In the genomic region with DNA sequence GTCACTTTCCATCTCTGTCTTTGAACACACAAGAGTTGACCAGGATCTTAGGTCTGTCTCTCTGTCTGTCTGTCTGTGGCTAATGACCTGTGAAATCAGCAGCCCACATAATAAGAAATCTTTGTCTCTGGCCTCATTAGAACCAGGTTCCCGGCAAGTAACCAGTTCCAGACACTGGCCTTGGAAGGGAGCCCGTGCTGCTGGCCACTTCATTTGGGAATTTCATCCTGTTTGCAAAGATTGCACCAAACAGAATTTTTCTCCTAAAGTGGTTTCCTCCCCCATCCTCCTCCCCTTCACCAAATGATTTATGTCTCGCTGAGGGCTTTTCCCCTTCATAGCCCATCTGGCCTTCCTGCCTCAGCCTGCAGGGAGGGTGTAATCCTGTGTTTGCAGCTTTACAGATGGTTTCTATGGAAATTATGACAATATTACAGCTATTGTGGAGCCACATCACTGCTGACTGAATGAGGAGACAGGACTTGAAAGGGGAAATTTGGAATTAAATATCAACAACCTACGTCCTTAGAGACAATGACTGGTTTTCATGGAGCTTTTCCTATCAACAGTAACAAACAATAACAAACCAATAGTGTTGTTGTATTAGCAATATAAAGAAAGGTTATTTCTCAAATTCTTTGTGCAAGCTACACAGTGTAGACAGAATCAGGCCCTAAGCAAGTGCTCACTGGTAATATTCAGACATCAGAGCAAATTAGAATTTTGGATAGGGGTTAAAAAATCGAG, we compare ENCODE assay signal across 9 cellular contexts. TPM values are rescaled to one million over a fixed set of nuclear protein-coding genes. Genes with fewer than 3 reads are reported as not detected.
DNase-seq lines count a peak whose midpoint lies in the region; ATAC-seq and TF ChIP-seq lines count a peak whose summit lies in the region.
"Had no signal": no experiment of that assay in that cellular context is flagged by ENCODE, and none has a peak within 500 bp of the region (broad histone marks: within the 10 kb centered on the region; RNA-seq: fewer than 3 reads in every experiment).

No MANE protein-coding gene starts in this region.

- H3K4me1 Mint-ChIP-seq in activated T-helper 2 cell treated with anti-CD3 and anti-CD28 coated beads, Interferon-gamma antibody, Interleukin-2, Interleukin-4, amounts not matched to agents 10 μg/mL and 5 μg/mL and 100 μg/mL, durations not matched to agents 14 hours and 24 hours and 36 hours (ENCODE audit: low read depth) = no peaks in the 10 kb centered on the region

- H3K9me3 ChIP-seq in AG04450 (ENCODE audit: control insufficient read depth, insufficient read depth, low read length) = no peaks in the 10 kb centered on the region

- H3K27ac Mint-ChIP-seq in activated T-helper 2 cell treated with anti-CD3 and anti-CD28 coated beads, Interferon-gamma antibody, Interleukin-2, Interleukin-4, amounts not matched to agents 10 μg/mL and 5 μg/mL and 100 μg/mL, durations not matched to agents 14 hours and 24 hours and 36 hours = no peak overlapping the region
- H3K27ac Mint-ChIP-seq: T-helper 1 cell treated with Interleukin-12 subunit alpha and Interleukin-12 subunit beta and Interleukin-4 antibody, amounts not matched to agents 30 μg/mL and 1 μg/mL, for 36 hours had no signal

- no peaks in the 10 kb centered on the region for H3K36me3 Mint-ChIP-seq in activated T-helper 2 cell treated with anti-CD3 and anti-CD28 coated beads, Interferon-gamma antibody, Interleukin-2, Interleukin-4, amounts not matched to agents 10 μg/mL and 5 μg/mL and 100 μg/mL, durations not matched to agents 14 hours and 24 hours and 36 hours (ENCODE audit: low read depth)

- H3K4me3 ChIP-seq in AG04450 (ENCODE audit: low read depth, low read length) (no peak overlapping the region), astrocyte of the spinal cord (ENCODE audit: low read depth, low read length) (no peak overlapping the region), lower leg skin (ENCODE audit: low read depth, poor library complexity, severe bottlenecking) (no peak overlapping the region), urinary bladder (ENCODE audit: low read depth, low read length) (no peak overlapping the region)

- no peaks in the 10 kb centered on the region for H3K36me3 ChIP-seq in urinary bladder (ENCODE audit: insufficient read depth)

- no peak for TF ChIP-seq POLR2A in lower leg skin (IDR thresholded peaks at IDR 0.05)

- WGBS in lower leg skin, 2 donors = 4 to 7% methylated on average over 5 of the region's 5 CpGs
- 10% methylated on average over 5 of the region's 5 CpGs for WGBS in urinary bladder

- POLR2A ChIA-PET in AG04450 (lab: Yijun Ruan, JAX) = no interaction called here

- no peak overlapping the region for H3K4me3 Mint-ChIP-seq in activated T-helper 2 cell treated with anti-CD3 and anti-CD28 coated beads, Interferon-gamma antibody, Interleukin-2, Interleukin-4, amounts not matched to agents 10 μg/mL and 5 μg/mL and 100 μg/mL, durations not matched to agents 14 hours and 24 hours and 36 hours (ENCODE audit: low read depth)
- H3K4me3 Mint-ChIP-seq: T-helper 1 cell treated with Interleukin-12 subunit alpha and Interleukin-12 subunit beta and Interleukin-4 antibody, amounts not matched to agents 30 μg/mL and 1 μg/mL, for 36 hours had no signal

- no peaks in the 10 kb centered on the region for H3K27me3 ChIP-seq in AG04450 (ENCODE audit: control insufficient read depth, insufficient read depth, low read length)

- H3K9me3 Mint-ChIP-seq in activated T-helper 2 cell treated with anti-CD3 and anti-CD28 coated beads, Interferon-gamma antibody, Interleukin-2, Interleukin-4, amounts not matched to agents 10 μg/mL and 5 μg/mL and 100 μg/mL, durations not matched to agents 14 hours and 24 hours and 36 hours = no peaks in the 10 kb centered on the region
- H3K9me3 Mint-ChIP-seq: T-helper 1 cell treated with Interleukin-12 subunit alpha and Interleukin-12 subunit beta and Interleukin-4 antibody, amounts not matched to agents 30 μg/mL and 1 μg/mL, for 36 hours had no signal

- DNase-seq in AG04450 (ENCODE audit: low read depth, low spot score) (peak; percentile 87), NCI-H1417 treated with DMSO at 0.1 percent for 48 hours (lab: John Stamatoyannopoulos, UW) (peak; percentile 38), astrocyte of the spinal cord (ENCODE audit: low read depth, low spot score) (peak; percentile 98), lower leg skin (ENCODE audit: low spot score in 2 of 2) (peak; percentile 61 to 94), HuH-7 (ENCODE audit: low spot score) (no peak)
- no peak for DNase-seq in activated T-helper 2 cell treated with anti-CD3 and anti-CD28 coated beads, Interferon-gamma antibody, Interleukin-2, Interleukin-4, amounts not matched to agents 10 μg/mL and 5 μg/mL and 100 μg/mL, durations not matched to agents 14 hours and 24 hours and 36 hours (ENCODE audit: low spot score)

- no peak for ATAC-seq in GM19324 (IDR thresholded peaks at IDR 0.05; ENCODE audit: low FRiP score, unreplicated experiment)

- CTCF ChIA-PET in AG04450 (lab: Charles Lee) = interaction anchor here (1.0 to 2.5 kb wide), 6 partner anchors 30 to 94 kb away, joined by 3 to 8 read pairs (median 6); no protein-coding TSS in a partner anchor

- intact Hi-C loops in lower leg skin (cut with DNase I; ENCODE audit: low total_unique reads) = loop anchor here (1.0 kb wide), 1 partner anchor 22 kb away; no protein-coding TSS in a partner anchor
- intact Hi-C loops in activated T-helper 2 cell treated with anti-CD3 and anti-CD28 coated beads, Interferon-gamma antibody, Interleukin-2, Interleukin-4, amounts not matched to agents 10 μg/mL and 5 μg/mL and 100 μg/mL, durations not matched to agents 14 hours and 24 hours and 36 hours (cut with micrococcal nuclease) = no loop called here

- no peaks in the 10 kb centered on the region for H3K27me3 Mint-ChIP-seq in activated T-helper 2 cell treated with anti-CD3 and anti-CD28 coated beads, Interferon-gamma antibody, Interleukin-2, Interleukin-4, amounts not matched to agents 10 μg/mL and 5 μg/mL and 100 μg/mL, durations not matched to agents 14 hours and 24 hours and 36 hours (ENCODE audit: low read depth)

- TF ChIP-seq CTCF in AG04450 (IDR thresholded peaks at IDR 0.05; ENCODE audit: low read depth, low read length) (no peak), astrocyte of the spinal cord (IDR thresholded peaks at IDR 0.05; ENCODE audit: low read depth, low read length) (no peak), lower leg skin (IDR thresholded peaks at IDR 0.05) (no peak)

- in situ Hi-C loops in astrocyte of the spinal cord (cut with HindIII; ENCODE audit: low sequenced_read_pairs) = no loop called here

- H3K27ac ChIP-seq in AG04450 (ENCODE audit: low read depth, low read length) (peak overlapping the region; percentile 83), urinary bladder (ENCODE audit: low read depth) (peak overlapping the region; percentile 70)

- H3K4me1 ChIP-seq in urinary bladder (ENCODE audit: insufficient read depth) = peaks cover 3% of the 10 kb centered on the region

RNA-seq across cellular contexts. Expression of gene DPYSL3, which starts 25.7 kb away (rescaled TPM):
- polyA plus RNA-seq in AG04450 (2011; rRNA removed) = 136 and 139 TPM in 2 replicates
- 146 and 147 TPM in 2 replicates for polyA minus RNA-seq in AG04450 (2011; rRNA and poly(A)+ RNA removed)
- 10 to 100 TPM in 2 of 4 donors, 1 to 10 TPM in 2; 7.1 to 32.2 (median 11.0) TPM for total RNA-seq in lower leg skin
- 254 TPM for total RNA-seq in urinary bladder
- polyA plus RNA-seq in urinary bladder = 287 TPM
- 0.48 and 0.89 TPM in 2 replicates for total RNA-seq in activated T-helper 2 cell treated with anti-CD3 and anti-CD28 coated beads, Interferon-gamma antibody, Interleukin-2, Interleukin-4, amounts not matched to agents 10 μg/mL and 5 μg/mL and 100 μg/mL, durations not matched to agents 14 hours and 24 hours and 36 hours

Comparison
In these comparisons a context has a peak if more than half of its experiments do, and no peak if none do; other contexts are left out.
1. DNase-seq: peak in AG04450 (single experiment), NCI-H1417 treated with DMSO at 0.1 percent for 48 hours (single experiment), astrocyte of the spinal cord (single experiment) and lower leg skin (2 of 2); none in HuH-7 (single experiment) and activated T-helper 2 cell treated with anti-CD3 and anti-CD28 coated beads, Interferon-gamma antibody, Interleukin-2, Interleukin-4, amounts not matched to agents 10 μg/mL and 5 μg/mL and 100 μg/mL, durations not matched to agents 14 hours and 24 hours and 36 hours (single experiment).